In genomic region chr1:235450433-235450832, GRCh38 we compare ENCODE assay signal across 1 cellular context.
TF ChIP-seq lines count a peak whose summit lies in the region.

No MANE protein-coding gene starts in this region.

TF ChIP-seq in SK-N-SH treated with all-trans-retinoic acid at 6 μM for 48 hours, 23 proteins besides CTCF, POLR2A, EP300 and RAD21 (continued from another document):
- TF ChIP-seq PPARA (CRISPR knock-in tag; IDR thresholded peaks at IDR 0.05; ENCODE audit: borderline replicate concordance) (no peak), ZNF70 (CRISPR knock-in tag; IDR thresholded peaks at IDR 0.05) (no peak)
